ENCODE assay signal across 18 cellular contexts in genomic region chr12:31017535-31017934, GRCh38.
"Had no signal": no experiment of that assay in that cellular context is flagged by ENCODE, and none has a peak within 500 bp of the region (broad histone marks: within the 10 kb centered on the region; RNA-seq: fewer than 3 reads in every experiment).

No MANE protein-coding gene starts in this region.

- DNase-seq: effector memory CD4-positive, alpha-beta T cell; left colon; midbrain; nephron progenitor cell; occipital lobe; stimulated activated CD4-positive, alpha-beta T cell treated with anti-CD3 and anti-CD28 coated beads, Interleukin-12 subunit alpha, Interleukin-12 subunit beta, amount 100 ng/mL, for 4 hours; stimulated activated CD4-positive, alpha-beta T cell treated with anti-CD3 and anti-CD28 coated beads, Interleukin-1b, Interleukin-23, amount 100 ng/mL, for 48 hours; stimulated activated CD8-positive, alpha-beta memory T cell treated with anti-CD3 and anti-CD28 coated beads, Interleukin-4, amount 100 ng/mL, for 48 hours; stimulated activated naive CD4-positive, alpha-beta T cell; substantia nigra; trophoblast cell had no signal

- H3K27ac Mint-ChIP-seq: activated naive CD8-positive, alpha-beta T cell; dendritic cell treated with granulocyte-macrophage colony-stimulating factor and Interleukin-4, amounts not matched to agents 40 ng/mL and 50 ng/mL, for 4 days; T-helper 2 cell treated with Interferon-gamma antibody and Interleukin-4, amounts not matched to agents 5 μg/mL and 100 μg/mL, for 36 hours had no signal

- H3K4me3 ChIP-seq: lung had no signal

- H3K9me3 Mint-ChIP-seq: dendritic cell treated with granulocyte-macrophage colony-stimulating factor and Interleukin-4, amounts not matched to agents 40 ng/mL and 50 ng/mL, for 4 days; nephron progenitor cell; T-helper 2 cell treated with Interferon-gamma antibody and Interleukin-4, amounts not matched to agents 5 μg/mL and 100 μg/mL, for 36 hours had no signal

- ATAC-seq: activated CD4-positive, CD25-positive, alpha-beta regulatory T cell treated with anti-CD3 and anti-CD28 coated beads, Interleukin-2, amount 50 U/mL, for 24 hours; left colon had no signal

- H3K4me3 Mint-ChIP-seq: activated naive CD8-positive, alpha-beta T cell; dendritic cell treated with granulocyte-macrophage colony-stimulating factor and Interleukin-4, amounts not matched to agents 40 ng/mL and 50 ng/mL, for 4 days; nephron progenitor cell; T-helper 2 cell treated with Interferon-gamma antibody and Interleukin-4, amounts not matched to agents 5 μg/mL and 100 μg/mL, for 36 hours had no signal

- H3K27me3 Mint-ChIP-seq: activated naive CD8-positive, alpha-beta T cell had no signal

- FAIRE-seq: bronchial epithelial cell, islet of Langerhans had no signal
